Comparison of ENCODE assay signal across 23 cellular contexts in genomic region chr14:99101826-99102461, GRCh38.
"Had no signal": no experiment of that assay in that cellular context is flagged by ENCODE, and none has a peak within 500 bp of the region (broad histone marks: within the 10 kb centered on the region; RNA-seq: fewer than 3 reads in every experiment).

No MANE protein-coding gene starts in this region.

- H3K27me3 ChIP-seq: colonic mucosa, dorsolateral prefrontal cortex, neutrophil, pancreas, right atrium auricular region, spleen, testis, upper lobe of left lung had no signal

- H3K9me3 ChIP-seq: colonic mucosa, neutrophil, pancreas, testis had no signal

- DNase-seq: activated CD4-positive, alpha-beta T cell treated with anti-CD3 and anti-CD28 coated beads for 48 hours; activated CD8-positive, alpha-beta memory T cell treated with anti-CD3 and anti-CD28 coated beads, Interleukin-2, amount 50 U/mL, for 4 hours; activated naive CD4-positive, alpha-beta T cell treated with Interleukin-2 at 50 U/mL for 16 hours; activated naive CD8-positive, alpha-beta T cell treated with anti-CD3 and anti-CD28 coated beads for 36 hours; activated T-cell treated with anti-CD3 and anti-CD28 coated beads, Interleukin-2, amount 50 U/mL, for 4 hours; colonic mucosa; dorsolateral prefrontal cortex; effector memory CD8-positive, alpha-beta T cell; head of caudate nucleus; left cardiac atrium; mesenchymal stem cell; naive B cell; pancreas; psoas muscle; spleen; stimulated activated CD4-positive, alpha-beta T cell treated with anti-CD3 and anti-CD28 coated beads, Interleukin-4, amount 100 ng/mL, for 1 hour; stimulated activated naive CD4-positive, alpha-beta T cell; T-helper 9 cell; testis; upper lobe of left lung had no signal

- H3K4me1 Mint-ChIP-seq: activated naive CD8-positive, alpha-beta T cell treated with anti-CD3 and anti-CD28 coated beads for 36 hours; naive B cell had no signal

- H3K36me3 ChIP-seq: colonic mucosa, gastroesophageal sphincter, neutrophil, pancreas, right atrium auricular region, spleen, upper lobe of left lung had no signal

- H3K4me3 Mint-ChIP-seq: activated naive CD8-positive, alpha-beta T cell treated with anti-CD3 and anti-CD28 coated beads for 36 hours; activated T-cell treated with anti-CD3 and anti-CD28 coated beads, Interleukin-2, amount 50 U/mL, for 4 hours; effector memory CD8-positive, alpha-beta T cell had no signal

- H3K4me1 ChIP-seq: colonic mucosa, gastroesophageal sphincter, pancreas, psoas muscle, right atrium auricular region, spleen, testis, upper lobe of left lung had no signal

- H3K27ac ChIP-seq: colonic mucosa, dorsolateral prefrontal cortex, gastroesophageal sphincter, neutrophil, pancreas, psoas muscle, right atrium auricular region, spleen, testis, upper lobe of left lung had no signal

- H3K4me3 ChIP-seq: colonic mucosa, dorsolateral prefrontal cortex, gastroesophageal sphincter, pancreas, psoas muscle, right atrium auricular region, spleen, testis, upper lobe of left lung had no signal

- H3K27me3 Mint-ChIP-seq: activated naive CD8-positive, alpha-beta T cell treated with anti-CD3 and anti-CD28 coated beads for 36 hours; effector memory CD8-positive, alpha-beta T cell; naive B cell had no signal

- ATAC-seq: activated T-cell treated with anti-CD3 and anti-CD28 coated beads, Interleukin-2, amount 50 U/mL, for 4 hours; effector memory CD8-positive, alpha-beta T cell; gastroesophageal sphincter; left cardiac atrium; pancreas; psoas muscle had no signal

- H3K27ac Mint-ChIP-seq: activated naive CD8-positive, alpha-beta T cell treated with anti-CD3 and anti-CD28 coated beads for 36 hours; naive B cell had no signal
